Comparison of ENCODE assay signal across 9 cellular contexts in the genomic region with DNA sequence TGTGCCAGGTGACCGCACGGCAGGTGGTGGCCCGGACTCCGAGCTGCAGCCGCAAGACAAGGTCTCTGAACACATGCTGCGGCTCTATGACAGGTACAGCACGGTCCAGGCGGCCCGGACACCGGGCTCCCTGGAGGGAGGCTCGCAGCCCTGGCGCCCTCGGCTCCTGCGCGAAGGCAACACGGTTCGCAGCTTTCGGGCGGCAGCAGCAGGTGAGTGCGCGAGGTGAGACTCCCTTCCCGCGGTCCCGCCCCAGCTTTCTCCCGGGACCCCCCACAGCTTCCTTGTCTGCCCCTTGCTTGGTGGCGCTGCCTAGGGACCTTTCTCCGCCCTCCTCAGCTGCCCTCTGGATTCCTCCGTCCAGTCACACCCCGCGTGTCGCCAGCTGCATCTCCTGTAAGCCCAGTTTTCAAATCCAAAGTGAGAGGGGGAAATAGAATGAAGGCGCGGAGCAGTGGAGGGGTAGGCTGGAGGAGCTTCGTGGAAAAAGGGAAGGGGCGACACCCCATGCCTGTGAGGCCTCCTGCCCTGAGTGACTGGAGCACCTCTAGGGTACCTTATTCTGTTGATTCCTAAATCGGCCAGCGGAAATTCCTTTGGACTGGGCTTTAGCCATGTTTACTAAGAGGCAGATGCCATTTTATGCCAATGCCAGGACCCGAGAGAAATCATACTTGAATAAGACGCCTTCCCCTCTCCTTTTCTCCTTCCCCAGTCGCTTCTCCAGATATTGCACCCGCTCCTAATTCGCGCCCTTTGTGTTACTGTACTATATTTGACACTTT.
A peak's percentile ranks its signal among the peaks of the same experiment; 100 is the strongest.
DNase-seq lines count a peak whose midpoint lies in the region; ATAC-seq and TF ChIP-seq lines count a peak whose summit lies in the region.
"Had no signal": no experiment of that assay in that cellular context is flagged by ENCODE, and none has a peak within 500 bp of the region (broad histone marks: within the 10 kb centered on the region; RNA-seq: fewer than 3 reads in every experiment).

No MANE protein-coding gene starts in this region.

- H3K9me3 ChIP-seq in HAP-1 = no peaks in the 10 kb centered on the region

- H3K4me1 ChIP-seq in HAP-1 = no peaks in the 10 kb centered on the region

- H3K4me3 ChIP-seq in WI38 (ENCODE audit: low read depth, low read length) (peak overlapping the region; percentile 55), HAP-1 (no peak overlapping the region)

- DNase-seq in NCI-H2227 (lab: John Stamatoyannopoulos, UW; ENCODE audit: unreplicated experiment) = peak; percentile 16
- no peak for DNase-seq in NCI-H2227 treated with DMSO at 0.1 percent for 48 hours (lab: John Stamatoyannopoulos, UW)
- peak; percentile 32 for DNase-seq in iPS-NIHi11 (ENCODE audit: low spot score)
- DNase-seq in stimulated activated naive CD8-positive, alpha-beta T cell treated with anti-CD3 and anti-CD28 coated beads, Interleukin-15, Interleukin-2, amounts not matched to agents 100 U/mL and 50 U/mL, for 24 hours = peak; percentile 9
- DNase-seq in HPDE6-E6E7 (ENCODE audit: extremely low spot score) = no peak
- no peak for DNase-seq in HAP-1 (ENCODE audit: low spot score in 2 of 2)
- DNase-seq: activated naive CD4-positive, alpha-beta T cell treated with Interleukin-2 at 50 U/mL for 16 hours had no signal

- H3K36me3 ChIP-seq in HAP-1 (replicated peaks) = no peaks in the 10 kb centered on the region

- no peak for TF ChIP-seq CTCF in WI38 (IDR thresholded peaks at IDR 0.05; ENCODE audit: low read depth, low read length)

- in situ Hi-C loops in HAP-1 (cut with MboI; ENCODE audit: low sequenced_read_pairs) = loop anchor here (25.0 kb wide), 1 partner anchor 819 kb away; no protein-coding TSS in a partner anchor

- ATAC-seq in stimulated activated naive CD8-positive, alpha-beta T cell treated with anti-CD3 and anti-CD28 coated beads, Interleukin-15, Interleukin-2, amounts not matched to agents 100 U/mL and 50 U/mL, for 24 hours = peak; percentile 49
- ATAC-seq in GM18511 (IDR thresholded peaks at IDR 0.05; ENCODE audit: unreplicated experiment) = no peak

- peaks cover 10% of the 10 kb centered on the region; the same call in 1 of the 2 replicates for H3K27me3 ChIP-seq in HAP-1 (ENCODE audit: low read depth)

Comparison
In these comparisons a context has a peak if more than half of its experiments do, and no peak if none do; other contexts are left out.
1. DNase-seq: peak in NCI-H2227 (single experiment), iPS-NIHi11 (single experiment) and stimulated activated naive CD8-positive, alpha-beta T cell treated with anti-CD3 and anti-CD28 coated beads, Interleukin-15, Interleukin-2, amounts not matched to agents 100 U/mL and 50 U/mL, for 24 hours (single experiment); none in NCI-H2227 treated with DMSO at 0.1 percent for 48 hours (single experiment), HPDE6-E6E7 (single experiment) and HAP-1 (0 of 2).